In the genomic region with DNA sequence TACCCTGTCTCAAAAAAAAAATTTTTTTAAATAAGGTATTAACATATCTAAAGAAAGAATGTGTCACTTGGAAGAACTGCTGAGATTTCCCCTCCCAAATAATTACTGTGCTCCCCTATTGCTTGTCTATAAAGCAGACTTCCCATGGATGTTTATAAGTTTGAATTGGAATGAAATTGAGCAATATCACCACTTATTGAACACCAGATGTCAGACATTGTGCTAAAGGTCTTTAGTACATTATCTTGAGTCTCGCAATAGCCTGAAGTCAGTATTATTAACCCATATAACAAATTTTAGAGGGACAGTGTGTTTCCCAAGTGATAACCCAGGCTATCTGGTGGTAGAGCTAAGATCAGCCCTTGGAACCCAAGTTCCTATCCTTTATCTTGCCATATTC, we compare ENCODE assay signal across 1 cellular context.
TF ChIP-seq lines count a peak whose summit lies in the region.

No MANE protein-coding gene starts in this region.

TF ChIP-seq in SK-N-SH, 30 proteins besides CTCF, POLR2A, EP300 and RAD21 (continued from another document):
- TF ChIP-seq GATA2 (CRISPR knock-in tag; IDR thresholded peaks at IDR 0.05) (no peak), TCF12 (IDR thresholded peaks at IDR 0.05) (no peak)
